ENCODE assay signal across 27 cellular contexts in genomic region chr6:119921491-119922010, GRCh38.
"Had no signal": no experiment of that assay in that cellular context is flagged by ENCODE, and none has a peak within 500 bp of the region (broad histone marks: within the 10 kb centered on the region; RNA-seq: fewer than 3 reads in every experiment).

No MANE protein-coding gene starts in this region.

- H3K4me3 ChIP-seq: colonic mucosa, coronary artery, dorsolateral prefrontal cortex, esophagus muscularis mucosa, esophagus squamous epithelium, gastrocnemius medialis, gastroesophageal sphincter, heart left ventricle, heart right ventricle had no signal

- H3K27me3 ChIP-seq: colonic mucosa, dorsolateral prefrontal cortex, esophagus muscularis mucosa, esophagus squamous epithelium, foreskin keratinocyte, gastrocnemius medialis, gastroesophageal sphincter, heart left ventricle, heart right ventricle had no signal

- ATAC-seq: effector memory CD8-positive, alpha-beta T cell; esophagus mucosa; foreskin keratinocyte; gastrocnemius medialis; gastroesophageal sphincter; heart left ventricle; heart right ventricle had no signal

- H3K36me3 ChIP-seq: colonic mucosa, esophagus muscularis mucosa, esophagus squamous epithelium, gastrocnemius medialis, gastroesophageal sphincter, heart left ventricle, heart right ventricle had no signal

- H3K4me1 ChIP-seq: colonic mucosa, esophagus muscularis mucosa, esophagus squamous epithelium, foreskin keratinocyte, gastrocnemius medialis, gastroesophageal sphincter, heart left ventricle, heart right ventricle had no signal

- H3K27ac ChIP-seq: colonic mucosa, coronary artery, dorsolateral prefrontal cortex, epithelial cell of prostate, esophagus muscularis mucosa, esophagus squamous epithelium, foreskin keratinocyte, gastrocnemius medialis, gastroesophageal sphincter, heart left ventricle, heart right ventricle had no signal

- H3K9me3 ChIP-seq: colonic mucosa had no signal

- FAIRE-seq: endometrium, endothelial cell of umbilical vein, frontal cortex had no signal

- DNase-seq: colonic mucosa; cortex of kidney; dermis blood vessel endothelial cell; dorsolateral prefrontal cortex; effector CD4-positive, alpha-beta T cell; effector CD8-positive, alpha-beta T cell; effector memory CD4-positive, alpha-beta T cell; effector memory CD8-positive, alpha-beta T cell; endodermal cell; erythroblast; esophagus squamous epithelium; foreskin fibroblast; foreskin keratinocyte; foreskin melanocyte; gastrocnemius medialis; glutamatergic neuron; head of caudate nucleus; heart left ventricle; heart right ventricle had no signal
